In the genomic region with DNA sequence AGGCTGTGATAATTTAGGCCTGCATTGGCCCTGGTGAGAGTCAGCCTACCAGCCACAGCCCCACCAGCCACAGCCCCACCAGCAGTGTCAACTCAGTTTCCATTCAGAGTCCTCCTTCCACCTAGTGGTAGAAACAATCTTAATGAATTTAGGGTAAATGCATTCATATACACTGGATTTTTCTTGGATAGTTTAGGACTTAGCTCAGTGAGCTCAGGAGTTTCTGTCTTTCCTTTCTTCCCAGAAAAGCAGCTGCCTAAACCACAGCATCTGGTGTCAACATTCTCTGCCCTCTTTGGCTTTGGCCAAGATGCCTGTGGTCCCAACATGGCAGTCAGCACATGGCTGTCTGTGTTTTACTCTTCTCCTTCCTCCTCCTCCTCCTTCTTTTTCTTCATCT, we compare ENCODE assay signal across 22 cellular contexts.
DNase-seq lines count a peak whose midpoint lies in the region; ATAC-seq, FAIRE-seq and TF ChIP-seq lines count a peak whose summit lies in the region.
"Had no signal": no experiment of that assay in that cellular context is flagged by ENCODE, and none has a peak within 500 bp of the region (broad histone marks: within the 10 kb centered on the region; RNA-seq: fewer than 3 reads in every experiment).

No MANE protein-coding gene starts in this region.

- H3K27ac Mint-ChIP-seq in astrocyte (ENCODE audit: unreplicated experiment): peak overlapping the region; percentile 65
- no peak overlapping the region for H3K27ac Mint-ChIP-seq in activated T-cell treated with anti-CD3 and anti-CD28 coated beads, Interleukin-2, amount 50 U/mL, for 72 hours
- H3K27ac Mint-ChIP-seq: CD4-positive, alpha-beta memory T cell; T-helper 2 cell treated with Interferon-gamma antibody and Interleukin-4, amounts not matched to agents 5 μg/mL and 100 μg/mL, for 36 hours had no signal

- no peak overlapping the region for H3K4me2 ChIP-seq in SK-N-SH
- H3K4me2 ChIP-seq in astrocyte (ENCODE audit: low read length): no peak overlapping the region

- TF ChIP-seq EP300 in SK-N-SH (IDR thresholded peaks at IDR 0.05; ENCODE audit: borderline replicate concordance in 1 of 2, low read depth in 1 of 2, low read length in 1 of 2): no peak

- CTCF ChIA-PET in SK-N-SH (lab: Yijun Ruan, JAX): interaction anchor here (1.4 kb wide), 1 partner anchor 17 kb away, joined by 3 read pairs; no protein-coding TSS in a partner anchor

- no peaks in the 10 kb centered on the region for H3K36me3 ChIP-seq in SK-N-SH (replicated peaks in 1 of 2; ENCODE audit: control insufficient read depth in 1 of 2, insufficient read depth in 2 of 2, low read length in 1 of 2)
- no peaks in the 10 kb centered on the region for H3K36me3 ChIP-seq in astrocyte (ENCODE audit: insufficient read depth, low read length)
- H3K36me3 ChIP-seq: ascending aorta, esophagus muscularis mucosa, tibial nerve had no signal

- H3K9ac ChIP-seq in SK-N-SH (no peak overlapping the region), astrocyte (ENCODE audit: low read length) (no peak overlapping the region)

- peaks cover 6% of the 10 kb centered on the region for H3K9me3 Mint-ChIP-seq in astrocyte (ENCODE audit: unreplicated experiment)
- peaks cover 1 to 2% of the 10 kb centered on the region in 2 donors for H3K9me3 Mint-ChIP-seq in activated T-cell treated with anti-CD3 and anti-CD28 coated beads, Interleukin-2, amount 50 U/mL, for 72 hours
- H3K9me3 Mint-ChIP-seq: T-helper 2 cell treated with Interferon-gamma antibody and Interleukin-4, amounts not matched to agents 5 μg/mL and 100 μg/mL, for 36 hours had no signal

- no peak for TF ChIP-seq RAD21 in SK-N-SH (IDR thresholded peaks at IDR 0.05; ENCODE audit: low read length)

- H3K4me3 Mint-ChIP-seq in astrocyte (ENCODE audit: unreplicated experiment): no peak overlapping the region
- H3K4me3 Mint-ChIP-seq in activated T-cell treated with anti-CD3 and anti-CD28 coated beads, Interleukin-2, amount 50 U/mL, for 72 hours: no peak overlapping the region
- H3K4me3 Mint-ChIP-seq: CD4-positive, alpha-beta memory T cell; T-helper 2 cell treated with Interferon-gamma antibody and Interleukin-4, amounts not matched to agents 5 μg/mL and 100 μg/mL, for 36 hours had no signal

- DNase-seq in SK-N-SH (no peak), astrocyte (ENCODE audit: low read depth) (peak; percentile 79), fibroblast of pulmonary artery (ENCODE audit: low read depth) (peak; percentile 11), NCI-H446 treated with DMSO at 0.1 percent for 48 hours (lab: John Stamatoyannopoulos, UW) (no peak), NCI-H1105 (lab: John Stamatoyannopoulos, UW) (no peak), SHP77 (lab: John Stamatoyannopoulos, UW) (no peak)
- no peak for DNase-seq in activated T-cell treated with anti-CD3 and anti-CD28 coated beads, Interleukin-2, amount 50 U/mL, for 72 hours
- DNase-seq: activated gamma-delta T cell treated with Interleukin-2 at 50 U/mL for 16 hours; CD4-positive, alpha-beta memory T cell; dermis blood vessel endothelial cell; GOT3; NCI-H1694; NCI-H446; SIG-M5; small intestine had no signal

- H3K79me2 ChIP-seq in SK-N-SH (ENCODE audit: insufficient read depth) (no peaks in the 10 kb centered on the region), astrocyte (ENCODE audit: insufficient read depth, low read length) (no peaks in the 10 kb centered on the region)

- TF ChIP-seq CTCF in SK-N-SH (IDR thresholded peaks at IDR 0.05): peak; percentile 9; the same call in 1 of the 2 replicates
- no peak for TF ChIP-seq CTCF in astrocyte (IDR thresholded peaks at IDR 0.05; ENCODE audit: insufficient read depth, low read depth, low read length)
- TF ChIP-seq CTCF in fibroblast of pulmonary artery (IDR thresholded peaks at IDR 0.05; ENCODE audit: low read length, missing control alignments): no peak

- H3K4me1 ChIP-seq in SK-N-SH (ENCODE audit: control insufficient read depth in 1 of 2, insufficient read depth in 2 of 2, low read depth in 1 of 2, low read length in 1 of 2) (no peaks in the 10 kb centered on the region), astrocyte (ENCODE audit: insufficient read depth, low read length) (no peaks in the 10 kb centered on the region)
- H3K4me1 ChIP-seq: ascending aorta, esophagus muscularis mucosa, tibial nerve had no signal

- H3K27me3 Mint-ChIP-seq in astrocyte (ENCODE audit: low read depth, unreplicated experiment): peaks cover 4% of the 10 kb centered on the region
- no peaks in the 10 kb centered on the region for H3K27me3 Mint-ChIP-seq in activated T-cell treated with anti-CD3 and anti-CD28 coated beads, Interleukin-2, amount 50 U/mL, for 72 hours (ENCODE audit: low read depth)
- H3K27me3 Mint-ChIP-seq: CD4-positive, alpha-beta memory T cell had no signal

- H3K9me3 ChIP-seq in SK-N-SH (no peaks in the 10 kb centered on the region), astrocyte (ENCODE audit: insufficient read depth, low read depth, low read length) (peaks cover 5% of the 10 kb centered on the region)
- H3K9me3 ChIP-seq: ascending aorta had no signal

- peaks cover 2% of the 10 kb centered on the region for H3K36me3 Mint-ChIP-seq in astrocyte (ENCODE audit: low read depth, unreplicated experiment)
- H3K36me3 Mint-ChIP-seq in activated T-cell treated with anti-CD3 and anti-CD28 coated beads, Interleukin-2, amount 50 U/mL, for 72 hours (ENCODE audit: insufficient read depth in 2 of 2): no peaks in the 10 kb centered on the region
- H3K36me3 Mint-ChIP-seq: CD4-positive, alpha-beta memory T cell had no signal

- no peak overlapping the region for H2AFZ ChIP-seq in SK-N-SH (ENCODE audit: low read depth)
- no peak overlapping the region for H2AFZ ChIP-seq in astrocyte (ENCODE audit: low read depth, low read length)

- FAIRE-seq in astrocyte (lab: Jason Lieb, UNC): no peak
- FAIRE-seq: small intestine had no signal

- H3K4me3 ChIP-seq in SK-N-SH (ENCODE audit: low read depth in 2 of 2, low read length in 1 of 2) (no peak overlapping the region), astrocyte (ENCODE audit: insufficient read depth, low read depth, low read length) (no peak overlapping the region), fibroblast of pulmonary artery (replicated peaks; ENCODE audit: low read depth, low read length) (no peak overlapping the region)
- H3K4me3 ChIP-seq: ascending aorta, esophagus muscularis mucosa, tibial nerve had no signal

- H4K20me1 ChIP-seq in SK-N-SH (ENCODE audit: insufficient read depth): no peaks in the 10 kb centered on the region
- H4K20me1 ChIP-seq in astrocyte (ENCODE audit: insufficient read depth, low read length): no peaks in the 10 kb centered on the region

- H3K9me2 ChIP-seq in SK-N-SH: no peaks in the 10 kb centered on the region

- no peaks in the 10 kb centered on the region for H3F3A ChIP-seq in SK-N-SH (replicated peaks; ENCODE audit: insufficient read depth)

- ATAC-seq in SK-N-SH treated with all-trans-retinoic acid at 6 μM for 48 hours: no peak
- ATAC-seq in activated T-cell treated with anti-CD3 and anti-CD28 coated beads, Interleukin-2, amount 50 U/mL, for 72 hours (replicated peaks in 1 of 2): no peak
- ATAC-seq: left lobe of liver had no signal

- H3K27ac ChIP-seq in SK-N-SH (ENCODE audit: low read depth in 2 of 2, low read length in 1 of 2) (no peak overlapping the region), astrocyte (ENCODE audit: low read depth, low read length) (no peak overlapping the region)
- H3K27ac ChIP-seq: 22Rv1, ascending aorta, esophagus muscularis mucosa, tibial nerve had no signal

- H3K27me3 ChIP-seq in SK-N-SH (ENCODE audit: insufficient read depth) (no peaks in the 10 kb centered on the region), astrocyte (ENCODE audit: insufficient read depth, low read length) (no peaks in the 10 kb centered on the region)
- H3K27me3 ChIP-seq: ascending aorta, tibial nerve had no signal

- peaks cover 4% of the 10 kb centered on the region for H3K4me1 Mint-ChIP-seq in astrocyte (ENCODE audit: low read depth, unreplicated experiment)
- H3K4me1 Mint-ChIP-seq in activated T-cell treated with anti-CD3 and anti-CD28 coated beads, Interleukin-2, amount 50 U/mL, for 72 hours (ENCODE audit: low read depth): no peaks in the 10 kb centered on the region
- H3K4me1 Mint-ChIP-seq: CD4-positive, alpha-beta memory T cell had no signal

- POLR2A ChIA-PET in SK-N-SH (lab: Yijun Ruan, JAX): no interaction called here

TF ChIP-seq in SK-N-SH, 30 proteins besides CTCF, POLR2A, EP300 and RAD21 (continues in another document):
- TF ChIP-seq RXRA (IDR thresholded peaks at IDR 0.05; ENCODE audit: borderline replicate concordance, low read depth): no peak
- no peak for TF ChIP-seq ELF1 (IDR thresholded peaks at IDR 0.05)
- TF ChIP-seq, protein P1, sequence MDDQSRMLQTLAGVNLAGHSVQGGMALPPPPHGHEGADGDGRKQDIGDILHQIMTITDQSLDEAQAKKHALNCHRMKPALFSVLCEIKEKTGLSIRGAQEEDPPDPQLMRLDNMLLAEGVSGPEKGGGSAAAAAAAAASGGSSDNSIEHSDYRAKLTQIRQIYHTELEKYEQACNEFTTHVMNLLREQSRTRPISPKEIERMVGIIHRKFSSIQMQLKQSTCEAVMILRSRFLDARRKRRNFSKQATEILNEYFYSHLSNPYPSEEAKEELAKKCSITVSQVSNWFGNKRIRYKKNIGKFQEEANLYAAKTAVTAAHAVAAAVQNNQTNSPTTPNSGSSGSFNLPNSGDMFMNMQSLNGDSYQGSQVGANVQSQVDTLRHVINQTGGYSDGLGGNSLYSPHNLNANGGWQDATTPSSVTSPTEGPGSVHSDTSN (IDR thresholded peaks at IDR 0.05): no peak

TF ChIP-seq in SK-N-SH treated with all-trans-retinoic acid at 6 μM for 48 hours, 23 proteins besides CTCF, POLR2A, EP300 and RAD21 (continues in another document):
- no peak for TF ChIP-seq ZFP30 (CRISPR knock-in tag; IDR thresholded peaks at IDR 0.05)
- TF ChIP-seq, protein P2, sequence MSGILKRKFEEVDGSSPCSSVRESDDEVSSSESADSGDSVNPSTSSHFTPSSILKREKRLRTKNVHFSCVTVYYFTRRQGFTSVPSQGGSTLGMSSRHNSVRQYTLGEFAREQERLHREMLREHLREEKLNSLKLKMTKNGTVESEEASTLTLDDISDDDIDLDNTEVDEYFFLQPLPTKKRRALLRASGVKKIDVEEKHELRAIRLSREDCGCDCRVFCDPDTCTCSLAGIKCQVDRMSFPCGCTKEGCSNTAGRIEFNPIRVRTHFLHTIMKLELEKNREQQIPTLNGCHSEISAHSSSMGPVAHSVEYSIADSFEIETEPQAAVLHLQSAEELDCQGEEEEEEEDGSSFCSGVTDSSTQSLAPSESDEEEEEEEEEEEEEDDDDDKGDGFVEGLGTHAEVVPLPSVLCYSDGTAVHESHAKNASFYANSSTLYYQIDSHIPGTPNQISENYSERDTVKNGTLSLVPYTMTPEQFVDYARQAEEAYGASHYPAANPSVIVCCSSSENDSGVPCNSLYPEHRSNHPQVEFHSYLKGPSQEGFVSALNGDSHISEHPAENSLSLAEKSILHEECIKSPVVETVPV (CRISPR knock-in tag; IDR thresholded peaks at IDR 0.05): no peak
- no peak for TF ChIP-seq BACH2 (CRISPR knock-in tag; IDR thresholded peaks at IDR 0.05; ENCODE audit: borderline replicate concordance)
- TF ChIP-seq ZNF565 (CRISPR knock-in tag; conservative IDR thresholded peaks at IDR 0.05; ENCODE audit: low read depth): no peak
- TF ChIP-seq ZC3H10 (CRISPR knock-in tag; IDR thresholded peaks at IDR 0.05): no peak
- TF ChIP-seq TOX (CRISPR knock-in tag; IDR thresholded peaks at IDR 0.05; ENCODE audit: borderline replicate concordance): no peak
- TF ChIP-seq SNAI2 (CRISPR knock-in tag; IDR thresholded peaks at IDR 0.05): no peak
- no peak for TF ChIP-seq OSR1 (CRISPR knock-in tag; IDR thresholded peaks at IDR 0.05)

Comparison
In these comparisons a context has a peak if more than half of its experiments do, and no peak if none do; other contexts are left out.
1. DNase-seq: peak in astrocyte (single experiment) and fibroblast of pulmonary artery (single experiment); none in SK-N-SH (single experiment), NCI-H446 treated with DMSO at 0.1 percent for 48 hours (single experiment), activated T-cell treated with anti-CD3 and anti-CD28 coated beads, Interleukin-2, amount 50 U/mL, for 72 hours (0 of 2), NCI-H1105 (single experiment) and SHP77 (0 of 2).